1 cellular context compared by ENCODE assay signal in genomic region chr6:13261464-13261994, GRCh38.
TF ChIP-seq lines count a peak whose summit lies in the region.

No MANE protein-coding gene starts in this region.

TF ChIP-seq in GM12878, 131 proteins besides CTCF, POLR2A, EP300 and RAD21 (continued from another document and continues in another):
- TF ChIP-seq ZBTB40 (IDR thresholded peaks at IDR 0.05; ENCODE audit: borderline replicate concordance) (no peak), GABPA (IDR thresholded peaks at IDR 0.05; ENCODE audit: low read depth) (peak; percentile 32; the same call in 1 of the 2 replicates), FOXM1 (IDR thresholded peaks at IDR 0.05; ENCODE audit: low read depth, low read length) (peak; percentile 69; the same call in 1 of the 2 replicates), MTA2 (IDR thresholded peaks at IDR 0.05; ENCODE audit: low read depth) (peak; percentile 59), CREM (IDR thresholded peaks at IDR 0.05; ENCODE audit: low read depth) (peak; percentile 51; the same call in 1 of the 2 replicates), IRF4 (IDR thresholded peaks at IDR 0.05; ENCODE audit: low read depth, low read length) (peak; percentile 45; the same call in 1 of the 2 replicates), TCF3 (IDR thresholded peaks at IDR 0.05; ENCODE audit: borderline replicate concordance, insufficient read depth, low read depth, low read length) (0 out of 2 replicates have a peak, but pooled peaks have one; percentile 43), YY1 (IDR thresholded peaks at IDR 0.05; ENCODE audit: low read depth, low read length) (no peak), BHLHE40 (IDR thresholded peaks at IDR 0.05; ENCODE audit: borderline replicate concordance in 1 of 2, low read depth in 2 of 2, low read length in 1 of 2) (peak; percentile 37; a peak in 2 of 4 replicates), ZNF24 (IDR thresholded peaks at IDR 0.05) (no peak), EGR1 (IDR thresholded peaks at IDR 0.05; ENCODE audit: borderline replicate concordance in 1 of 2, low read depth in 2 of 2, low read length in 2 of 2) (peak in 1 of 2 experiments; percentile 73; a peak in 2 of 3 replicates), SREBF1 (IDR thresholded peaks at IDR 0.05; ENCODE audit: low read length) (no peak), ZBTB33 (IDR thresholded peaks at IDR 0.05) (no peak), NBN (IDR thresholded peaks at IDR 0.05) (peak; percentile 85), POU2F2 (IDR thresholded peaks at IDR 0.05; ENCODE audit: borderline replicate concordance, low read depth, low read length) (peak; percentile 89), ATF7 (IDR thresholded peaks at IDR 0.05; ENCODE audit: low read depth) (peak; percentile 72), SUZ12 (IDR thresholded peaks at IDR 0.05; ENCODE audit: unreplicated experiment) (no peak), MEF2B (IDR thresholded peaks at IDR 0.05; ENCODE audit: partially characterized antibody, poor library complexity, severe bottlenecking) (no peak), KAT2A (conservative IDR thresholded peaks at IDR 0.05; ENCODE audit: control insufficient read depth, low read depth, low read length) (no peak), TARDBP (IDR thresholded peaks at IDR 0.05; ENCODE audit: borderline replicate concordance) (no peak), MEF2A (IDR thresholded peaks at IDR 0.05; ENCODE audit: insufficient read depth, low read depth, low read length) (peak; percentile 45; the same call in 1 of the 2 replicates), MYB (IDR thresholded peaks at IDR 0.05; ENCODE audit: borderline replicate concordance, low read depth, low read length) (no peak), SP1 (IDR thresholded peaks at IDR 0.05; ENCODE audit: low read depth, low read length) (peak; percentile 21), USF2 (IDR thresholded peaks at IDR 0.05; ENCODE audit: borderline replicate concordance, low read depth, low read length) (no peak), SKIL (IDR thresholded peaks at IDR 0.05; ENCODE audit: low read depth, poor library complexity, severe bottlenecking) (peak; percentile 74), ZBTB4 (CRISPR knock-in tag; IDR thresholded peaks at IDR 0.05) (no peak), NR2F1 (conservative IDR thresholded peaks at IDR 0.05) (0 out of 2 replicates have a peak, but pooled peaks have one; percentile 9), RUNX3 (IDR thresholded peaks at IDR 0.05; ENCODE audit: low read length) (peak; percentile 67), ATF2 (IDR thresholded peaks at IDR 0.05; ENCODE audit: low read length) (peak; percentile 61; the same call in 1 of the 2 replicates), ATF3 (IDR thresholded peaks at IDR 0.05; ENCODE audit: borderline replicate concordance, extremely low read depth, low read depth, low read length) (no peak), RELB (IDR thresholded peaks at IDR 0.05; ENCODE audit: low read depth) (peak; percentile 76), CEBPB (IDR thresholded peaks at IDR 0.05; ENCODE audit: borderline replicate concordance in 1 of 2, low read depth in 2 of 2, low read length in 2 of 2) (no peak), PML (IDR thresholded peaks at IDR 0.05; ENCODE audit: low read length) (no peak), CBFB (IDR thresholded peaks at IDR 0.05; ENCODE audit: low read depth) (no peak), BCLAF1 (IDR thresholded peaks at IDR 0.05) (no peak), TBL1XR1 (IDR thresholded peaks at IDR 0.05; ENCODE audit: low read depth, low read length) (no peak), MTA3 (IDR thresholded peaks at IDR 0.05; ENCODE audit: borderline replicate concordance, low read length) (peak; percentile 24), ZNF217 (IDR thresholded peaks at IDR 0.05) (no peak; the same call in 1 of the 2 replicates), STAT1 (conservative IDR thresholded peaks at IDR 0.05) (no peak)
